ENCODE assay signal across 1 cellular context in the genomic region with DNA sequence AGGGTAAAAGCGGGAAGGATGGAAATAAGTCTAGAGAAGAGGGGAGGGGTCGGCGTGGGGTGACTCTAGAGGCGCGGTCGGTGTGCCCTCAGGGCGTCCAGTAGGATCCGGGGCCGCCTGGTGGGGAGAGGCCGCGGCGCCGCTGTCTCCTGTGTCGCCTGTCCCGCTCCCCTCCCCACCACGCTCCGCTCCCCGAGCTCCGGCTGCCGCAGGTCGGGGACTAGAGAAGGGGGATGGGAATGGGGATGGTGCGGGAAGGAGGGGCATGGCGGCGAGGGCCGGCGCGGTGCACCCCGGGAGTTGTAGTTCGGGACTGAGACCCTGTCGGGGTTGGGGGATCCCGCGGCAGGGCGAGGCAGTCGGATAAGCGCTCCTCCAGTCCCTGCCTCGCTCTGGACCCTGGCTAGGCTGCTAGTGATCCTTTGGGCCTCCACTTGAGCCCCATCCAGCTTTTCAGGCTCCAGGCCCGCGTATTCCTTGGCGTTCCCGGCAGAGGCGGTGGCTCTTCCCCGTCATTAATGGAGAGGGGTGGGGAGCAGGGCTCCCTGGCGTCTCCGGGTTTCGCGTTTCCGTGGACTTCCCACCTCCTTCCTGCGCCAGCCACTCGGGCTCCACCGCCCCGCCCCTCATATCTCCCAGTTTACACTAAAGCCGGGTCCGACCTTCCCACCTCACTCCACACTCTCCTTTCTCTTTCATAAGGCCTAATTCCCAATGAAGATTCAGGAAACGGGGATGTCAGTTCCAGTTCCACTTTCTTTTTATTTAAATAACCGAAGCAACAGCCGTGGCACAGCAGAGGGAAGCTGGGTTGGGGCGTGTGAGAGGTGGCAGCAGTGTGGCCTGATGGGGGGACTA.
TF ChIP-seq lines count a peak whose summit lies in the region.

Gene ENTREP3 (minus strand): TSS at position 241 of the 858 bp plus-strand sequence. CDS start 606 bp downstream, outside the sequence.

TF ChIP-seq in HEK293, 187 proteins besides CTCF, POLR2A, EP300 and RAD21 (continued from another document and continues in another):
- peak; percentile 55 for TF ChIP-seq ZBTB26 (tag by site-specific recombination; optimal IDR thresholded peaks at IDR 0.05)
- peak; percentile 82; the same call in 1 of the 2 replicates for TF ChIP-seq ZNF600 (tag by site-specific recombination; IDR thresholded peaks at IDR 0.05)
- TF ChIP-seq OSR2 (tag by site-specific recombination; IDR thresholded peaks at IDR 0.05), result no peak
- TF ChIP-seq ZNF571 (tag by site-specific recombination; IDR thresholded peaks at IDR 0.05), result no peak
- peak; percentile 96 for TF ChIP-seq ZBTB48 (tag by site-specific recombination; IDR thresholded peaks at IDR 0.05)
- TF ChIP-seq ZSCAN23 (tag by site-specific recombination; IDR thresholded peaks at IDR 0.05), result 0 out of 2 replicates have a peak, but pooled peaks have one; percentile 55
- no peak for TF ChIP-seq GLI2 (tag by site-specific recombination; IDR thresholded peaks at IDR 0.05; ENCODE audit: borderline replicate concordance, low read depth)
- peak; percentile 90 for TF ChIP-seq KLF8 (tag by site-specific recombination; IDR thresholded peaks at IDR 0.05)
- TF ChIP-seq ZNF23 (tag by site-specific recombination; IDR thresholded peaks at IDR 0.05; ENCODE audit: borderline replicate concordance), result no peak
- no peak for TF ChIP-seq MYNN (tag by site-specific recombination; IDR thresholded peaks at IDR 0.05; ENCODE audit: borderline replicate concordance)
- peak; percentile 94 for TF ChIP-seq YY2 (tag by site-specific recombination; IDR thresholded peaks at IDR 0.05)
- TF ChIP-seq, protein P1, sequence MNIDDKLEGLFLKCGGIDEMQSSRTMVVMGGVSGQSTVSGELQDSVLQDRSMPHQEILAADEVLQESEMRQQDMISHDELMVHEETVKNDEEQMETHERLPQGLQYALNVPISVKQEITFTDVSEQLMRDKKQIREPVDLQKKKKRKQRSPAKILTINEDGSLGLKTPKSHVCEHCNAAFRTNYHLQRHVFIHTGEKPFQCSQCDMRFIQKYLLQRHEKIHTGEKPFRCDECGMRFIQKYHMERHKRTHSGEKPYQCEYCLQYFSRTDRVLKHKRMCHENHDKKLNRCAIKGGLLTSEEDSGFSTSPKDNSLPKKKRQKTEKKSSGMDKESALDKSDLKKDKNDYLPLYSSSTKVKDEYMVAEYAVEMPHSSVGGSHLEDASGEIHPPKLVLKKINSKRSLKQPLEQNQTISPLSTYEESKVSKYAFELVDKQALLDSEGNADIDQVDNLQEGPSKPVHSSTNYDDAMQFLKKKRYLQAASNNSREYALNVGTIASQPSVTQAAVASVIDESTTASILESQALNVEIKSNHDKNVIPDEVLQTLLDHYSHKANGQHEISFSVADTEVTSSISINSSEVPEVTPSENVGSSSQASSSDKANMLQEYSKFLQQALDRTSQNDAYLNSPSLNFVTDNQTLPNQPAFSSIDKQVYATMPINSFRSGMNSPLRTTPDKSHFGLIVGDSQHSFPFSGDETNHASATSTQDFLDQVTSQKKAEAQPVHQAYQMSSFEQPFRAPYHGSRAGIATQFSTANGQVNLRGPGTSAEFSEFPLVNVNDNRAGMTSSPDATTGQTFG (tag by site-specific recombination; IDR thresholded peaks at IDR 0.05; ENCODE audit: borderline replicate concordance), result no peak
- no peak for TF ChIP-seq ZNF114 (tag by site-specific recombination; IDR thresholded peaks at IDR 0.05)
- peak; percentile 38; the same call in 1 of the 2 replicates for TF ChIP-seq ZFP69B (tag by site-specific recombination; IDR thresholded peaks at IDR 0.05)
- TF ChIP-seq, protein P2, sequence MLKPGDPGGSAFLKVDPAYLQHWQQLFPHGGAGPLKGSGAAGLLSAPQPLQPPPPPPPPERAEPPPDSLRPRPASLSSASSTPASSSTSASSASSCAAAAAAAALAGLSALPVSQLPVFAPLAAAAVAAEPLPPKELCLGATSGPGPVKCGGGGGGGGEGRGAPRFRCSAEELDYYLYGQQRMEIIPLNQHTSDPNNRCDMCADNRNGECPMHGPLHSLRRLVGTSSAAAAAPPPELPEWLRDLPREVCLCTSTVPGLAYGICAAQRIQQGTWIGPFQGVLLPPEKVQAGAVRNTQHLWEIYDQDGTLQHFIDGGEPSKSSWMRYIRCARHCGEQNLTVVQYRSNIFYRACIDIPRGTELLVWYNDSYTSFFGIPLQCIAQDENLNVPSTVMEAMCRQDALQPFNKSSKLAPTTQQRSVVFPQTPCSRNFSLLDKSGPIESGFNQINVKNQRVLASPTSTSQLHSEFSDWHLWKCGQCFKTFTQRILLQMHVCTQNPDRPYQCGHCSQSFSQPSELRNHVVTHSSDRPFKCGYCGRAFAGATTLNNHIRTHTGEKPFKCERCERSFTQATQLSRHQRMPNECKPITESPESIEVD (tag by site-specific recombination; IDR thresholded peaks at IDR 0.05), result no peak
- TF ChIP-seq, protein P3, sequence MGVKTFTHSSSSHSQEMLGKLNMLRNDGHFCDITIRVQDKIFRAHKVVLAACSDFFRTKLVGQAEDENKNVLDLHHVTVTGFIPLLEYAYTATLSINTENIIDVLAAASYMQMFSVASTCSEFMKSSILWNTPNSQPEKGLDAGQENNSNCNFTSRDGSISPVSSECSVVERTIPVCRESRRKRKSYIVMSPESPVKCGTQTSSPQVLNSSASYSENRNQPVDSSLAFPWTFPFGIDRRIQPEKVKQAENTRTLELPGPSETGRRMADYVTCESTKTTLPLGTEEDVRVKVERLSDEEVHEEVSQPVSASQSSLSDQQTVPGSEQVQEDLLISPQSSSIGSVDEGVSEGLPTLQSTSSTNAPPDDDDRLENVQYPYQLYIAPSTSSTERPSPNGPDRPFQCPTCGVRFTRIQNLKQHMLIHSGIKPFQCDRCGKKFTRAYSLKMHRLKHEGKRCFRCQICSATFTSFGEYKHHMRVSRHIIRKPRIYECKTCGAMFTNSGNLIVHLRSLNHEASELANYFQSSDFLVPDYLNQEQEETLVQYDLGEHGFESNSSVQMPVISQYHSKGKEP (tag by site-specific recombination; IDR thresholded peaks at IDR 0.05), result no peak
- TF ChIP-seq ZNF362 (tag by site-specific recombination; IDR thresholded peaks at IDR 0.05), result no peak
- no peak for TF ChIP-seq GFI1B (tag by site-specific recombination; IDR thresholded peaks at IDR 0.05)
- no peak for TF ChIP-seq ZNF621 (tag by site-specific recombination; IDR thresholded peaks at IDR 0.05)
- TF ChIP-seq, protein P4, sequence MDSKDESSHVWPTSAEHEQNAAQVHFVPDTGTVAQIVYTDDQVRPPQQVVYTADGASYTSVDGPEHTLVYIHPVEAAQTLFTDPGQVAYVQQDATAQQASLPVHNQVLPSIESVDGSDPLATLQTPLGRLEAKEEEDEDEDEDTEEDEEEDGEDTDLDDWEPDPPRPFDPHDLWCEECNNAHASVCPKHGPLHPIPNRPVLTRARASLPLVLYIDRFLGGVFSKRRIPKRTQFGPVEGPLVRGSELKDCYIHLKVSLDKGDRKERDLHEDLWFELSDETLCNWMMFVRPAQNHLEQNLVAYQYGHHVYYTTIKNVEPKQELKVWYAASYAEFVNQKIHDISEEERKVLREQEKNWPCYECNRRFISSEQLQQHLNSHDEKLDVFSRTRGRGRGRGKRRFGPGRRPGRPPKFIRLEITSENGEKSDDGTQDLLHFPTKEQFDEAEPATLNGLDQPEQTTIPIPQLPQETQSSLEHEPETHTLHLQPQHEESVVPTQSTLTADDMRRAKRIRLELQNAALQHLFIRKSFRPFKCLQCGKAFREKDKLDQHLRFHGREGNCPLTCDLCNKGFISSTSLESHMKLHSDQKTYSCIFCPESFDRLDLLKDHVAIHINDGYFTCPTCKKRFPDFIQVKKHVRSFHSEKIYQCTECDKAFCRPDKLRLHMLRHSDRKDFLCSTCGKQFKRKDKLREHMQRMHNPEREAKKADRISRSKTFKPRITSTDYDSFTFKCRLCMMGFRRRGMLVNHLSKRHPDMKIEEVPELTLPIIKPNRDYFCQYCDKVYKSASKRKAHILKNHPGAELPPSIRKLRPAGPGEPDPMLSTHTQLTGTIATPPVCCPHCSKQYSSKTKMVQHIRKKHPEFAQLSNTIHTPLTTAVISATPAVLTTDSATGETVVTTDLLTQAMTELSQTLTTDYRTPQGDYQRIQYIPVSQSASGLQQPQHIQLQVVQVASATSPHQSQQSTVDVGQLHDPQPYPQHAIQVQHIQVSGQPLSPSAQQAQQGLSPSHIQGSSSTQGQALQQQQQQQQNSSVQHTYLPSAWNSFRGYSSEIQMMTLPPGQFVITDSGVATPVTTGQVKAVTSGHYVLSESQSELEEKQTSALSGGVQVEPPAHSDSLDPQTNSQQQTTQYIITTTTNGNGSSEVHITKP (tag by site-specific recombination; IDR thresholded peaks at IDR 0.05), result peak; percentile 86
- TF ChIP-seq ZNF16 (tag by site-specific recombination; IDR thresholded peaks at IDR 0.05; ENCODE audit: low read depth), result no peak
- TF ChIP-seq GLIS2 (tag by site-specific recombination; IDR thresholded peaks at IDR 0.05), result no peak
- TF ChIP-seq ZNF549 (tag by site-specific recombination; IDR thresholded peaks at IDR 0.05), result no peak
- TF ChIP-seq ZNF423 (tag by site-specific recombination; IDR thresholded peaks at IDR 0.05), result no peak
- TF ChIP-seq, protein P5, sequence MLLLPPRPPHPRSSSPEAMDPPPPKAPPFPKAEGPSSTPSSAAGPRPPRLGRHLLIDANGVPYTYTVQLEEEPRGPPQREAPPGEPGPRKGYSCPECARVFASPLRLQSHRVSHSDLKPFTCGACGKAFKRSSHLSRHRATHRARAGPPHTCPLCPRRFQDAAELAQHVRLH (tag by site-specific recombination; IDR thresholded peaks at IDR 0.05), result peak; percentile 9; the same call in 1 of the 2 replicates
- TF ChIP-seq ZNF624 (tag by site-specific recombination; IDR thresholded peaks at IDR 0.05), result no peak
- TF ChIP-seq KLF7 (tag by site-specific recombination; IDR thresholded peaks at IDR 0.05; ENCODE audit: borderline replicate concordance), result 0 out of 2 replicates have a peak, but pooled peaks have one; percentile 60
- no peak for TF ChIP-seq ZNF514 (tag by site-specific recombination; IDR thresholded peaks at IDR 0.05)
- no peak for TF ChIP-seq ZNF626 (tag by site-specific recombination; IDR thresholded peaks at IDR 0.05)
- TF ChIP-seq ZNF433 (tag by site-specific recombination; IDR thresholded peaks at IDR 0.05; ENCODE audit: low read depth), result no peak
- TF ChIP-seq ZNF140 (tag by site-specific recombination; IDR thresholded peaks at IDR 0.05), result no peak
- no peak for TF ChIP-seq ZFP3 (tag by site-specific recombination; IDR thresholded peaks at IDR 0.05; ENCODE audit: low read depth)
- no peak for TF ChIP-seq ZNF449 (tag by site-specific recombination; IDR thresholded peaks at IDR 0.05)
- TF ChIP-seq EGR2 (tag by site-specific recombination; IDR thresholded peaks at IDR 0.05; ENCODE audit: low read depth), result no peak
- TF ChIP-seq, protein P6, sequence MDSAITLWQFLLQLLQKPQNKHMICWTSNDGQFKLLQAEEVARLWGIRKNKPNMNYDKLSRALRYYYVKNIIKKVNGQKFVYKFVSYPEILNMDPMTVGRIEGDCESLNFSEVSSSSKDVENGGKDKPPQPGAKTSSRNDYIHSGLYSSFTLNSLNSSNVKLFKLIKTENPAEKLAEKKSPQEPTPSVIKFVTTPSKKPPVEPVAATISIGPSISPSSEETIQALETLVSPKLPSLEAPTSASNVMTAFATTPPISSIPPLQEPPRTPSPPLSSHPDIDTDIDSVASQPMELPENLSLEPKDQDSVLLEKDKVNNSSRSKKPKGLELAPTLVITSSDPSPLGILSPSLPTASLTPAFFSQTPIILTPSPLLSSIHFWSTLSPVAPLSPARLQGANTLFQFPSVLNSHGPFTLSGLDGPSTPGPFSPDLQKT (IDR thresholded peaks at IDR 0.05; ENCODE audit: borderline replicate concordance, low read depth, low read length), result no peak
- TF ChIP-seq ZNF513 (tag by site-specific recombination; IDR thresholded peaks at IDR 0.05), result no peak
- peak; percentile 98 for TF ChIP-seq ZNF76 (tag by site-specific recombination; IDR thresholded peaks at IDR 0.05; ENCODE audit: borderline replicate concordance, low read depth)
- TF ChIP-seq, protein P7, sequence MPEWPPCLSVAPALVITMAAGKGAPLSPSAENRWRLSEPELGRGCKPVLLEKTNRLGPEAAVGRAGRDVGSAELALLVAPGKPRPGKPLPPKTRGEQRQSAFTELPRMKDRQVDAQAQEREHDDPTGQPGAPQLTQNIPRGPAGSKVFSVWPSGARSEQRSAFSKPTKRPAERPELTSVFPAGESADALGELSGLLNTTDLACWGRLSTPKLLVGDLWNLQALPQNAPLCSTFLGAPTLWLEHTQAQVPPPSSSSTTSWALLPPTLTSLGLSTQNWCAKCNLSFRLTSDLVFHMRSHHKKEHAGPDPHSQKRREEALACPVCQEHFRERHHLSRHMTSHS (tag by site-specific recombination; IDR thresholded peaks at IDR 0.05), result no peak
- TF ChIP-seq ZBTB7A (tag by site-specific recombination; IDR thresholded peaks at IDR 0.05; ENCODE audit: low read depth), result peak; percentile 89
